In the genomic region with DNA sequence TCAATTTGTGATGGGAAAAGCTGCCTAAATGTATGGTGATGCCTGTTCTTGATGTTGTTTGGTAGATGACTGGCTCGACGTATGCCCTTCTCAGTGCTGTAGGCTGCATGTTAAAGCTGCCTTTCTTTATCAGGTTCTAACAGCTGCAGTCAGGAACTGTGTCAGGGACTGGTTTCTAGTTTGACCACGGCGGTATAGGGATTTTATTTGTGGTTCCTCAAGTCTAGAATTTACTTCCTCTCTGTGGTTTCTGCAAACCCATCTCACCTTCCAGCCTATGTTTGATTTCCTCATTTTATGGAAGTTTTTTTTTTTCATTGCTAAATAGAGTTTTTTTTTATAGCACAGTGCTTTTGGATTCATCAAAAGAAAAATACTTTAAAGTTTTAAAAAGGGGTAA, we compare ENCODE assay signal across 8 cellular contexts. TPM values are rescaled to one million over a fixed set of nuclear protein-coding genes. Genes with fewer than 3 reads are reported as not detected.
A peak's percentile ranks its signal among the peaks of the same experiment; 100 is the strongest.
DNase-seq lines count a peak whose midpoint lies in the region; ATAC-seq and TF ChIP-seq lines count a peak whose summit lies in the region.

No MANE protein-coding gene starts in this region.

- H3K9me3 ChIP-seq in right cardiac atrium (ENCODE audit: control insufficient read depth, low read length) (no peaks in the 10 kb centered on the region), duodenal mucosa (ENCODE audit: control insufficient read depth in 1 of 2, low read length in 2 of 2) (no peaks in the 10 kb centered on the region)

- DNase-seq in right cardiac atrium (no peak), left cardiac atrium (no peak), NOMO-1 treated with DMSO at 0.1 percent for 48 hours (lab: John Stamatoyannopoulos, UW; ENCODE audit: unreplicated experiment) (peak; percentile 99), type B pancreatic cell (ENCODE audit: extremely low spot score, unreplicated experiment) (no peak), DMS79 treated with DMSO at 0.1 percent for 48 hours (lab: John Stamatoyannopoulos, UW) (no peak), retina (no peak)

- peaks cover 31% of the 10 kb centered on the region for H3K4me1 Mint-ChIP-seq in type B pancreatic cell (ENCODE audit: unreplicated experiment)

- H3K4me1 ChIP-seq in right cardiac atrium (ENCODE audit: control insufficient read depth, insufficient read depth, low read length) (peaks cover 12% of the 10 kb centered on the region), duodenal mucosa (ENCODE audit: control insufficient read depth in 1 of 2, insufficient read depth in 2 of 2, low read length in 2 of 2) (peaks cover 39 to 57% of the 10 kb centered on the region in 2 donors)

- TF ChIP-seq CTCF in type B pancreatic cell (conservative IDR thresholded peaks at IDR 0.05) = no peak

- H3K36me3 Mint-ChIP-seq in type B pancreatic cell = peaks cover 10% of the 10 kb centered on the region

- peak overlapping the region; percentile 81 for H3K27ac ChIP-seq in right cardiac atrium (ENCODE audit: low read length)
- no peak overlapping the region for H3K27ac ChIP-seq in duodenal mucosa (ENCODE audit: low read depth, low read length)

- 66% methylated on average over 4 of the region's 4 CpGs for WGBS in right cardiac atrium

- ATAC-seq in right cardiac atrium (no peak), left cardiac atrium (no peak), HG02798 (IDR thresholded peaks at IDR 0.05; ENCODE audit: poor library complexity, unreplicated experiment) (peak; percentile 81)

- H3K36me3 ChIP-seq in duodenal mucosa (ENCODE audit: control insufficient read depth in 1 of 2, insufficient read depth in 2 of 2, low read length in 2 of 2) = peaks cover 0 to 12% of the 10 kb centered on the region in 2 donors

- no peak overlapping the region for H3K4me3 Mint-ChIP-seq in type B pancreatic cell

- no peaks in the 10 kb centered on the region for H3K27me3 Mint-ChIP-seq in type B pancreatic cell

- no peaks in the 10 kb centered on the region for H3K9me3 Mint-ChIP-seq in type B pancreatic cell

- H3K9ac ChIP-seq in duodenal mucosa (ENCODE audit: low read depth in 1 of 2, low read length in 2 of 2) = peak overlapping the region; percentile 9

- intact Hi-C loops in right cardiac atrium (cut with DNase I) (no loop called here), left cardiac atrium (cut with DNase I) (no loop called here)

- H3K27me3 ChIP-seq in right cardiac atrium (ENCODE audit: control insufficient read depth, insufficient read depth) (no peaks in the 10 kb centered on the region), duodenal mucosa (ENCODE audit: control insufficient read depth in 1 of 2, insufficient read depth in 2 of 2, low read length in 2 of 2) (no peaks in the 10 kb centered on the region)

- H3K4me3 ChIP-seq in right cardiac atrium (ENCODE audit: low read length) = no peak overlapping the region
- H3K4me3 ChIP-seq in duodenal mucosa (ENCODE audit: low read depth in 1 of 2, low read length in 2 of 2) = peak overlapping the region; percentile 22 to 38

- H3K27ac Mint-ChIP-seq in type B pancreatic cell = peak overlapping the region; percentile 50

RNA-seq across cellular contexts. Expression of a gene that starts 26.5 kb away (rescaled TPM):
- total RNA-seq in right cardiac atrium (10 to 100 TPM; 36.4 to 38.5 (median 37.1) TPM), left cardiac atrium (10 to 100 TPM; 26.7 to 28.4 TPM), type B pancreatic cell (ENCODE audit: low replicate concordance) (20.6 and 21.9 TPM in 2 replicates)
- 13.1 TPM for polyA plus RNA-seq in right cardiac atrium
